ENCODE assay signal across 35 cellular contexts in the genomic region with DNA sequence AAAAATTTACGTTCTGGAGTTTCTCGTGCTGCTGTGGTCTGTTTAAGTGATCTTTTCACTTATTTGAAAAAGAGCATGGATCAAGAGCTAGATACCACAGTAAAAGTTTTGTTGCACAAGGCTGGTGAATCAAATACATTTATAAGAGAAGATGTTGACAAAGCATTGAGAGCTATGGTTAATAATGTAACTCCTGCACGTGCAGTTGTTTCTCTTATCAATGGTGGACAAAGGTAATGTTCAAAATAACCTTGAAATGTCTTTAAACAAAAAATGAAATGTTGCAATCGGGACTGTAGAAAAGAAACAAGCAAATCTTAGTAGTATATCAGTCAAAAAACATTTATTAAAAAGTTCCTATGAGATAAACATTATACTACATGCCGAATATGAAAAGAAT. TPM values are rescaled to one million over a fixed set of nuclear protein-coding genes. Genes with fewer than 3 reads are reported as not detected.
DNase-seq lines count a peak whose midpoint lies in the region; ATAC-seq, FAIRE-seq and TF ChIP-seq lines count a peak whose summit lies in the region.
"Had no signal": no experiment of that assay in that cellular context is flagged by ENCODE, and none has a peak within 500 bp of the region (broad histone marks: within the 10 kb centered on the region; RNA-seq: fewer than 3 reads in every experiment).

No MANE protein-coding gene starts in this region.

- H3K9me3 ChIP-seq in HepG2 (ENCODE audit: low read length) (no peaks in the 10 kb centered on the region), right lobe of liver (no peaks in the 10 kb centered on the region)
- H3K9me3 ChIP-seq: A549, BE2C, Caco-2 had no signal

- no peaks in the 10 kb centered on the region for H4K20me1 ChIP-seq in HepG2 (ENCODE audit: insufficient read depth, low read length)
- H4K20me1 ChIP-seq: BLaER1; BLaER1 treated with 17β-estradiol and CSF1 and Interleukin-3, amounts not matched to agents 10 nM and 100 nM had no signal

- H3K27me3 ChIP-seq in HepG2 (ENCODE audit: control insufficient read depth in 1 of 2, insufficient read depth in 2 of 2, low read length in 2 of 2) (no peaks in the 10 kb centered on the region), right lobe of liver (no peaks in the 10 kb centered on the region)
- H3K27me3 ChIP-seq: BE2C; BLaER1; BLaER1 treated with 17β-estradiol and CSF1 and Interleukin-3, amounts not matched to agents 10 nM and 100 nM had no signal

- H3K9ac ChIP-seq in HepG2 (ENCODE audit: insufficient read depth, low read depth, low read length): no peak overlapping the region
- H3K9ac ChIP-seq: BLaER1; BLaER1 treated with 17β-estradiol and CSF1 and Interleukin-3, amounts not matched to agents 10 nM and 100 nM had no signal

- no peaks in the 10 kb centered on the region for H3K79me2 ChIP-seq in HepG2 (ENCODE audit: insufficient read depth, low read length)

- TF ChIP-seq EP300 in HepG2 (IDR thresholded peaks at IDR 0.05; ENCODE audit: low read depth in 2 of 2, low read length in 2 of 2): no peak
- TF ChIP-seq EP300 in HepG2 (CRISPR knock-in tag; IDR thresholded peaks at IDR 0.05; ENCODE audit: borderline replicate concordance): no peak

- H2AFZ ChIP-seq in HepG2 (ENCODE audit: low read length): no peak overlapping the region

- WGBS in HepG2 (ENCODE audit: low lambda C conversion rate): 73% methylated on average over 5 of the region's 5 CpGs
- WGBS in right lobe of liver (ENCODE audit: insufficient coverage, low coverage, low lambda C conversion rate, missing lambda C conversion rate): 65% methylated on average over 5 of the region's 5 CpGs

- CTCF ChIA-PET in HepG2 (lab: Yijun Ruan, JAX; ENCODE audit: low intra/inter-chr PET ratio, low total read pairs): no interaction called here
- CTCF ChIA-PET in RWPE1 (lab: Yijun Ruan, JAX): interaction anchor here (0.6 kb wide), 1 partner anchor 87 kb away, joined by 7 read pairs; no protein-coding TSS in a partner anchor

- intact Hi-C loops in HepG2 (cut with micrococcal nuclease; ENCODE audit: unreplicated experiment): no loop called here
- intact Hi-C loops in right lobe of liver (cut with DNase I): no loop called here

- no peak overlapping the region for H3K4me3 ChIP-seq in HepG2 (replicated peaks in 1 of 3; ENCODE audit: insufficient read depth in 1 of 3, low read depth in 2 of 3, low read length in 3 of 3)
- no peak overlapping the region for H3K4me3 ChIP-seq in right lobe of liver
- H3K4me3 ChIP-seq: A549; BLaER1; BLaER1 treated with 17β-estradiol and CSF1 and Interleukin-3, amounts not matched to agents 10 nM and 100 nM had no signal

- H3K4me2 ChIP-seq in HepG2 (ENCODE audit: low read depth, low read length): no peak overlapping the region
- H3K4me2 ChIP-seq: A549; BLaER1; BLaER1 treated with 17β-estradiol and CSF1 and Interleukin-3, amounts not matched to agents 10 nM and 100 nM had no signal

- H3K36me3 ChIP-seq in HepG2 (replicated peaks in 1 of 2; ENCODE audit: control insufficient read depth in 1 of 2, insufficient read depth in 2 of 2, low read length in 2 of 2) (peaks cover 4 to 6% of the 10 kb centered on the region in 2 experiments; a peak in 2 of 5 replicates), right lobe of liver (peaks cover 0 to 8% (median 3%) of the 10 kb centered on the region in 4 donors)

- BruUV-seq in HepG2 (replicated peaks; lab: Mats Ljungman, UMichigan): no TSS peak

- TF ChIP-seq POLR2A in HepG2 (IDR thresholded peaks at IDR 0.05; ENCODE audit: insufficient read depth in 1 of 2, low read depth in 2 of 2, low read length in 2 of 2) (no peak), right lobe of liver (IDR thresholded peaks at IDR 0.05) (no peak)

- H3K4me1 ChIP-seq in HepG2 (ENCODE audit: insufficient read depth, low read length) (peaks cover 17% of the 10 kb centered on the region), right lobe of liver (no peaks in the 10 kb centered on the region)
- H3K4me1 ChIP-seq: A549; BE2C; BLaER1; BLaER1 treated with 17β-estradiol and CSF1 and Interleukin-3, amounts not matched to agents 10 nM and 100 nM; Caco-2 had no signal

- no peak for TF ChIP-seq CTCF in HepG2 (CRISPR knock-in tag; IDR thresholded peaks at IDR 0.05)
- no peak for TF ChIP-seq CTCF in right lobe of liver (IDR thresholded peaks at IDR 0.05)
- no peak for TF ChIP-seq CTCF in RWPE1 (conservative IDR thresholded peaks at IDR 0.05; ENCODE audit: low read depth)

- POLR2A ChIA-PET in HepG2 (lab: Yijun Ruan, JAX) (interaction anchor here (1.2 kb wide), 1 partner anchor 209 kb away, joined by 3 read pairs; no protein-coding TSS in a partner anchor), RWPE1 (lab: Yijun Ruan, JAX; ENCODE audit: low non-redundant PET) (no interaction called here)

- H3K27ac ChIP-seq in HepG2 (ENCODE audit: extremely low read length, insufficient read depth, low read length) (no peak overlapping the region), right lobe of liver (no peak overlapping the region), RWPE1 (no peak overlapping the region)
- H3K27ac ChIP-seq: 22Rv1; A549; BLaER1; BLaER1 treated with 17β-estradiol and CSF1 and Interleukin-3, amounts not matched to agents 10 nM and 100 nM; C4-2B had no signal

- TF ChIP-seq RAD21 in HepG2 (CRISPR knock-in tag; IDR thresholded peaks at IDR 0.05): no peak

- in situ Hi-C loops in HepG2 (cut with HindIII; ENCODE audit: extremely low pct_ligation_motif_present, low pct_unique_long_range_greater_than_20kb): no loop called here

- ATAC-seq in HepG2: no peak
- no peak for ATAC-seq in right lobe of liver
- ATAC-seq: A549; CD8-positive, alpha-beta T cell had no signal

- no peak for FAIRE-seq in HepG2 (lab: Jason Lieb, UNC)
- FAIRE-seq in G401.6 (lab: Jason Lieb, UNC): peak; percentile 33
- peak; percentile 57 for FAIRE-seq in colon (lab: Jason Lieb, UNC)
- peak; percentile 13 for FAIRE-seq in islet of Langerhans (lab: Jason Lieb, UNC)
- FAIRE-seq: A204.1, A549, D721Med had no signal

- DNase-seq in HepG2 (ENCODE audit: low spot score) (peak; percentile 5), right lobe of liver (no peak), NCI-H146 (lab: John Stamatoyannopoulos, UW) (no peak), RWPE1 (ENCODE audit: low spot score) (no peak), dermis blood vessel endothelial cell (no peak)
- DNase-seq: 8988T; ACHN; AML-193; BE2C; C1 segment of cervical spinal cord; Caco-2; Calu3; CD4-positive, alpha-beta memory T cell; CD4-positive, alpha-beta T cell; CD4-positive, CD25-positive, alpha-beta regulatory T cell; CD8-positive, alpha-beta memory T cell; CD8-positive, alpha-beta T cell; COR-L47; DMS 273 treated with DMSO at 0.1 percent for 48 hours; DMS153; DMS53; DMS79; DMS79 treated with DMSO at 0.1 percent for 48 hours; DND-41; EL had no signal

TF ChIP-seq in HepG2, 621 proteins besides CTCF, POLR2A, EP300 and RAD21:
- TF ChIP-seq SOX6 (IDR thresholded peaks at IDR 0.05) (no peak), SOX6 (CRISPR knock-in tag; IDR thresholded peaks at IDR 0.05) (peak; percentile 64; the same call in 1 of the 2 replicates), ZSCAN29 (CRISPR knock-in tag; conservative IDR thresholded peaks at IDR 0.05) (no peak), SOX13 (IDR thresholded peaks at IDR 0.05) (no peak), SOX13 (CRISPR knock-in tag; conservative IDR thresholded peaks at IDR 0.05 in 1 of 2, IDR thresholded peaks at IDR 0.05 in 1 of 2) (peak in 1 of 2 experiments; percentile 73; a peak in 2 of 4 replicates), BHLHE40 (IDR thresholded peaks at IDR 0.05; ENCODE audit: low read length) (peak; percentile 62)

RNA-seq across cellular contexts. Expression of gene PRPF39, which starts 39.3 kb away (rescaled TPM):
- total RNA-seq in HepG2 (2016; rRNA removed; fragmentation: Illumina TruSeq; extraction: Trizol): 28.8 and 44.2 TPM in 2 replicates
- total RNA-seq in HepG2 (2016; cell fraction: cytosol; rRNA removed; fragmentation: Illumina TruSeq; extraction: Trizol; ENCODE audit: low read depth): 8.5 and 10.2 TPM in 2 replicates
- 31.1 and 40.1 TPM in 2 replicates for total RNA-seq in HepG2 (2016; cell fraction: insoluble cytoplasmic fraction; rRNA removed; fragmentation: Illumina TruSeq; extraction: Trizol)
- total RNA-seq in HepG2 (2016; cell fraction: membrane; rRNA removed; fragmentation: Illumina TruSeq; extraction: Trizol): 10.9 and 11.4 TPM in 2 replicates
- 78.2 and 85.9 TPM in 2 replicates for total RNA-seq in HepG2 (2016; cell fraction: nucleus; rRNA removed; fragmentation: Illumina TruSeq; extraction: Trizol)
- polyA plus RNA-seq in HepG2 (2011; rRNA removed): 65.0 and 68.0 TPM in 2 replicates
- polyA plus RNA-seq in HepG2 (2011; cell fraction: cytosol; rRNA removed): 10.1 and 10.5 TPM in 2 replicates
- 138 and 158 TPM in 2 replicates for polyA plus RNA-seq in HepG2 (2011; cell fraction: nucleus; rRNA removed)
- polyA plus RNA-seq in HepG2 (2012): 30.5 and 36.1 TPM in 2 replicates
- polyA plus RNA-seq in HepG2 (2016; cell fraction: cytosol; fragmentation: Illumina TruSeq; extraction: Trizol; ENCODE audit: low read depth): 2.5 and 2.8 TPM in 2 replicates
- polyA plus RNA-seq in HepG2 (2016; cell fraction: insoluble cytoplasmic fraction; fragmentation: Illumina TruSeq; extraction: Trizol; ENCODE audit: low read depth): 21.4 and 23.9 TPM in 2 replicates
- 4.6 and 5.1 TPM in 2 replicates for polyA plus RNA-seq in HepG2 (2016; cell fraction: membrane; fragmentation: Illumina TruSeq; extraction: Trizol; ENCODE audit: low read depth)
- 169 and 172 TPM in 2 replicates for polyA plus RNA-seq in HepG2 (2016; cell fraction: nucleus; fragmentation: Illumina TruSeq; extraction: Trizol; ENCODE audit: insufficient read depth, low read depth)
- 48.4 and 56.4 TPM in 2 replicates for polyA minus RNA-seq in HepG2 (2011; rRNA and poly(A)+ RNA removed; ENCODE audit: low replicate concordance)
- 7.5 and 12.0 TPM in 2 replicates for polyA minus RNA-seq in HepG2 (2011; cell fraction: cytosol; rRNA and poly(A)+ RNA removed)
- polyA minus RNA-seq in HepG2 (2011; cell fraction: nucleus; rRNA and poly(A)+ RNA removed): 207 and 269 TPM in 2 replicates
- 10 to 100 TPM in 3 of 6 experiments, 1 to 10 TPM in 3; 7.3 to 15.1 (median 10.4) TPM for total RNA-seq in right lobe of liver
- total RNA-seq in dermis blood vessel endothelial cell: 28.9 and 44.4 TPM in 2 replicates
